1 cellular context compared by ENCODE assay signal in genomic region chr16:85856054-85856453, GRCh38.
TF ChIP-seq lines count a peak whose summit lies in the region.

No MANE protein-coding gene starts in this region.

TF ChIP-seq in GM12878, 131 proteins besides CTCF, POLR2A, EP300 and RAD21:
- no peak for TF ChIP-seq ATF3 (IDR thresholded peaks at IDR 0.05; ENCODE audit: borderline replicate concordance, extremely low read depth, low read depth, low read length)
- no peak for TF ChIP-seq SRF (IDR thresholded peaks at IDR 0.05; ENCODE audit: low read depth in 2 of 2, low read length in 2 of 2)
- no peak for TF ChIP-seq BCL3 (IDR thresholded peaks at IDR 0.05; ENCODE audit: borderline replicate concordance, insufficient read depth, low read depth, low read length, poor library complexity, severe bottlenecking)
